Comparison of ENCODE assay signal across 21 cellular contexts in genomic region chr13:48181482-48182145, GRCh38. TPM values are rescaled to one million over a fixed set of nuclear protein-coding genes. Genes with fewer than 3 reads are reported as not detected.
DNase-seq lines count a peak whose midpoint lies in the region; ATAC-seq and TF ChIP-seq lines count a peak whose summit lies in the region.
"Had no signal": no experiment of that assay in that cellular context is flagged by ENCODE, and none has a peak within 500 bp of the region (broad histone marks: within the 10 kb centered on the region; RNA-seq: fewer than 3 reads in every experiment).

No MANE protein-coding gene starts in this region.

- no peaks in the 10 kb centered on the region for H4K20me1 ChIP-seq in GM23338 (replicated peaks; ENCODE audit: insufficient read depth)

- TF ChIP-seq CTCF in GM23338 (conservative IDR thresholded peaks at IDR 0.05; ENCODE audit: low read depth in 2 of 2) (no peak), activated B cell treated with CpG ODN at 0.5 μM for 24 hours (IDR thresholded peaks at IDR 0.05) (no peak)

- H3K27me3 Mint-ChIP-seq in GM23338 (ENCODE audit: insufficient read depth, low read depth, poor library complexity) (peaks cover 3% of the 10 kb centered on the region), activated B cell treated with CpG ODN at 0.5 μM for 24 hours (no peaks in the 10 kb centered on the region), memory B cell (no peaks in the 10 kb centered on the region)

- H3K27ac Mint-ChIP-seq in GM23338 = no peak overlapping the region
- H3K27ac Mint-ChIP-seq in activated B cell treated with CpG ODN at 0.5 μM for 24 hours = peak overlapping the region; percentile 43
- peak overlapping the region; percentile 5 for H3K27ac Mint-ChIP-seq in memory B cell

- intact Hi-C loops in activated B cell treated with CpG ODN at 0.5 μM for 24 hours (cut with micrococcal nuclease) = no loop called here

- H3K4me3 Mint-ChIP-seq in GM23338 (no peak overlapping the region), activated B cell treated with CpG ODN at 0.5 μM for 24 hours (peak overlapping the region; percentile 17), memory B cell (peak overlapping the region; percentile 52)
- H3K4me3 Mint-ChIP-seq: neural crest cell had no signal

- no peak overlapping the region for H3K27ac ChIP-seq in GM23338 (ENCODE audit: low read depth)
- H3K27ac ChIP-seq: C4-2B, left lung, suprapubic skin, uterus had no signal

- POLR2A ChIA-PET in activated B cell treated with CpG ODN at 0.5 μM for 24 hours (lab: Charles Lee) = interaction anchor here (0.7 to 2.4 kb wide), 7 partner anchors 13 to 123 kb away, joined by 3 to 11 read pairs (median 7); partner anchors contain the start of genes ITM2B, MED4 and RB1

- no peak overlapping the region for H3K4me2 ChIP-seq in GM23338

- H3K79me2 ChIP-seq in GM23338 (replicated peaks; ENCODE audit: insufficient read depth) = no peaks in the 10 kb centered on the region

- H3K27me3 ChIP-seq in GM23338 (ENCODE audit: insufficient read depth) = no peaks in the 10 kb centered on the region
- H3K27me3 ChIP-seq: left lung, suprapubic skin, uterus had no signal

- H3K4me1 Mint-ChIP-seq in GM23338 = peaks cover 10% of the 10 kb centered on the region; the same call in 2 of the 3 replicates
- H3K4me1 Mint-ChIP-seq in activated B cell treated with CpG ODN at 0.5 μM for 24 hours = peaks cover 48% of the 10 kb centered on the region
- H3K4me1 Mint-ChIP-seq in memory B cell = peaks cover 16% of the 10 kb centered on the region
- H3K4me1 Mint-ChIP-seq: neural crest cell had no signal

- DNase-seq in CD1c-positive myeloid dendritic cell (ENCODE audit: extremely low spot score) (peak; percentile 82), GM23338 (ENCODE audit: low spot score) (no peak), activated B cell treated with CpG ODN at 0.5 μM for 24 hours (no peak), memory B cell (ENCODE audit: low spot score in 2 of 2) (no peak), epidermal melanocyte (ENCODE audit: insufficient read length, low spot score) (no peak)
- DNase-seq in stimulated activated CD4-positive, alpha-beta T cell treated with anti-CD3 and anti-CD28 coated beads, Interleukin-1b, Interleukin-23, amount 100 ng/mL, for 48 hours = no peak
- DNase-seq: activated T-cell treated with anti-CD3 and anti-CD28 coated beads, Interleukin-2, amount 50 U/mL, for 1 hour; dermis blood vessel endothelial cell; DMS53; head of caudate nucleus; left lung; midbrain; NCI-H1417; uterus had no signal

- H3K9me2 ChIP-seq in GM23338 (ENCODE audit: insufficient read depth) = 0 out of 2 replicates have a peak, but pooled peaks cover 3% of the 10 kb centered on the region

- H3K4me3 ChIP-seq in GM23338 = no peak overlapping the region
- H3K4me3 ChIP-seq: left lung, suprapubic skin, uterus had no signal

- peaks cover 5% of the 10 kb centered on the region; the same call in 1 of the 2 replicates for H3K4me1 ChIP-seq in GM23338 (ENCODE audit: insufficient read depth)
- H3K4me1 ChIP-seq: left lung, uterus had no signal

- ATAC-seq in GM23338 (peak; percentile 29; the same call in 2 of the 3 replicates), activated B cell treated with CpG ODN at 0.5 μM for 24 hours (ENCODE audit: low read depth) (peak; percentile 77), memory B cell (ENCODE audit: low read depth) (peak; percentile 82), GM18858 (IDR thresholded peaks at IDR 0.05; ENCODE audit: unreplicated experiment) (no peak), HG03565 (IDR thresholded peaks at IDR 0.05; ENCODE audit: unreplicated experiment) (no peak)
- ATAC-seq: activated CD4-positive, CD25-positive, alpha-beta regulatory T cell treated with anti-CD3 and anti-CD28 coated beads, Interleukin-2, amount 50 U/mL, for 24 hours; left lung; sciatic nerve had no signal

- no peak overlapping the region for H2AFZ ChIP-seq in GM23338

- CTCF ChIA-PET in activated B cell treated with CpG ODN at 0.5 μM for 24 hours (lab: Charles Lee) = interaction anchor here (0.7 to 1.8 kb wide), 4 partner anchors 16 to 75 kb away, joined by 3 to 5 read pairs (median 3); partner anchors contain the start of gene ITM2B

- no peaks in the 10 kb centered on the region for H3K36me3 Mint-ChIP-seq in GM23338 (ENCODE audit: low read depth)
- H3K36me3 Mint-ChIP-seq in activated B cell treated with CpG ODN at 0.5 μM for 24 hours (ENCODE audit: low read depth) = no peaks in the 10 kb centered on the region
- H3K36me3 Mint-ChIP-seq in memory B cell = no peaks in the 10 kb centered on the region

- no peaks in the 10 kb centered on the region for H3K36me3 ChIP-seq in GM23338 (ENCODE audit: insufficient read depth)
- H3K36me3 ChIP-seq: left lung, suprapubic skin, uterus had no signal

- H3K9me3 Mint-ChIP-seq in GM23338 (no peaks in the 10 kb centered on the region), activated B cell treated with CpG ODN at 0.5 μM for 24 hours (no peaks in the 10 kb centered on the region), memory B cell (no peaks in the 10 kb centered on the region)
- H3K9me3 Mint-ChIP-seq: neural crest cell had no signal

- H3F3A ChIP-seq in GM23338 (replicated peaks; ENCODE audit: low read depth) = no peaks in the 10 kb centered on the region

TF ChIP-seq in GM23338, 12 proteins besides CTCF, POLR2A, EP300 and RAD21:
- TF ChIP-seq ZNF114 (CRISPR knock-in tag; IDR thresholded peaks at IDR 0.05) (no peak), ETS1 (IDR thresholded peaks at IDR 0.05) (no peak), STAT1 (IDR thresholded peaks at IDR 0.05; ENCODE audit: unreplicated experiment) (no peak), CREB1 (CRISPR knock-in tag; IDR thresholded peaks at IDR 0.05; ENCODE audit: low read depth) (no peak), POLR2AphosphoS5 (IDR thresholded peaks at IDR 0.05; ENCODE audit: low read depth) (no peak), EZH2phosphoT487 (IDR thresholded peaks at IDR 0.05; ENCODE audit: unreplicated experiment) (no peak)

RNA-seq across cellular contexts. Expression of gene ITM2B, which starts 51.4 kb away (rescaled TPM):
- total RNA-seq in GM23338 (2014; rRNA removed; shearing (Covaris generic)) = 139 and 167 TPM in 2 replicates
- 307 and 318 TPM in 2 replicates for polyA plus RNA-seq in GM23338 (2016; fragmentation: Nextera tagmentation; extraction: Ambion mirVana)
- 102 and 114 TPM in 2 replicates for total RNA-seq in activated B cell treated with CpG ODN at 0.5 μM for 24 hours

Comparison
In these comparisons a context has a peak if more than half of its experiments do, and no peak if none do; other contexts are left out.
1. ATAC-seq: peak in GM23338 (single experiment), activated B cell treated with CpG ODN at 0.5 μM for 24 hours (single experiment) and memory B cell (single experiment); none in GM18858 (single experiment) and HG03565 (single experiment).